In genomic region chr1:145891587-145892485, GRCh38 we compare ENCODE assay signal across 1 cellular context.
A peak's percentile ranks its signal among the peaks of the same experiment; 100 is the strongest.
TF ChIP-seq lines count a peak whose summit lies in the region.

No MANE protein-coding gene starts in this region.

TF ChIP-seq in HEK293, 187 proteins besides CTCF, POLR2A, EP300 and RAD21 (continued from another document and continues in another):
- no peak for TF ChIP-seq TSHZ1 (tag by site-specific recombination; IDR thresholded peaks at IDR 0.05; ENCODE audit: borderline replicate concordance)
- 0 out of 2 replicates have a peak, but pooled peaks have one; percentile 31 for TF ChIP-seq ZBTB48 (tag by site-specific recombination; IDR thresholded peaks at IDR 0.05)
- no peak for TF ChIP-seq HOXD13 (CRISPR knock-in tag; IDR thresholded peaks at IDR 0.05; ENCODE audit: borderline replicate concordance)
- no peak for TF ChIP-seq ZNF37A (tag by site-specific recombination; IDR thresholded peaks at IDR 0.05)
- peak; percentile 96 for TF ChIP-seq ZSCAN30 (tag by site-specific recombination; IDR thresholded peaks at IDR 0.05)
- TF ChIP-seq ZNF184 (tag by site-specific recombination; IDR thresholded peaks at IDR 0.05), result 0 out of 2 replicates have a peak, but pooled peaks have one; percentile 9
- TF ChIP-seq ZNF169 (tag by site-specific recombination; IDR thresholded peaks at IDR 0.05), result no peak
- TF ChIP-seq SP2 (tag by site-specific recombination; IDR thresholded peaks at IDR 0.05), result peak; percentile 61
- no peak for TF ChIP-seq ZNF211 (tag by site-specific recombination; IDR thresholded peaks at IDR 0.05; ENCODE audit: low read depth)
- TF ChIP-seq ZNF561 (tag by site-specific recombination; IDR thresholded peaks at IDR 0.05; ENCODE audit: borderline replicate concordance), result no peak
- TF ChIP-seq ZNF121 (tag by site-specific recombination; IDR thresholded peaks at IDR 0.05), result no peak
- TF ChIP-seq ZNF600 (tag by site-specific recombination; IDR thresholded peaks at IDR 0.05), result peak; percentile 75
- no peak for TF ChIP-seq ZNF202 (tag by site-specific recombination; IDR thresholded peaks at IDR 0.05; ENCODE audit: borderline replicate concordance)
- peak; percentile 73; the same call in 1 of the 2 replicates for TF ChIP-seq ZNF394 (tag by site-specific recombination; IDR thresholded peaks at IDR 0.05; ENCODE audit: borderline replicate concordance)
- TF ChIP-seq KLF1 (tag by site-specific recombination; IDR thresholded peaks at IDR 0.05), result no peak
- no peak for TF ChIP-seq ZNF704 (tag by site-specific recombination; IDR thresholded peaks at IDR 0.05)
- peak; percentile 94 for TF ChIP-seq SCRT1 (tag by site-specific recombination; IDR thresholded peaks at IDR 0.05; ENCODE audit: borderline replicate concordance)
- peak; percentile 96 for TF ChIP-seq ZNF654 (tag by site-specific recombination; IDR thresholded peaks at IDR 0.05; ENCODE audit: low read depth)
- peak; percentile 95 for TF ChIP-seq MZF1 (tag by site-specific recombination; IDR thresholded peaks at IDR 0.05; ENCODE audit: borderline replicate concordance)
- 0 out of 2 replicates have a peak, but pooled peaks have one; percentile 51 for TF ChIP-seq ZFP69B (tag by site-specific recombination; IDR thresholded peaks at IDR 0.05)
- TF ChIP-seq KLF17 (tag by site-specific recombination; IDR thresholded peaks at IDR 0.05), result peak; percentile 89
- peak; percentile 74; the same call in 1 of the 2 replicates for TF ChIP-seq ZNF501 (tag by site-specific recombination; IDR thresholded peaks at IDR 0.05)
- TF ChIP-seq ZNF571 (tag by site-specific recombination; IDR thresholded peaks at IDR 0.05), result no peak
- 0 out of 2 replicates have a peak, but pooled peaks have one; percentile 24 for TF ChIP-seq ZBTB21 (tag by site-specific recombination; IDR thresholded peaks at IDR 0.05)
- peak; percentile 16; the same call in 1 of the 2 replicates for TF ChIP-seq ZBTB44 (tag by site-specific recombination; IDR thresholded peaks at IDR 0.05)
- TF ChIP-seq ZNF354C (tag by site-specific recombination; IDR thresholded peaks at IDR 0.05; ENCODE audit: borderline replicate concordance, low read depth), result no peak
- TF ChIP-seq ZNF558 (tag by site-specific recombination; IDR thresholded peaks at IDR 0.05), result peak; percentile 20
- no peak; the same call in 1 of the 2 replicates for TF ChIP-seq ZNF449 (tag by site-specific recombination; IDR thresholded peaks at IDR 0.05)
- no peak for TF ChIP-seq ZNF548 (tag by site-specific recombination; IDR thresholded peaks at IDR 0.05)
- peak; percentile 65; the same call in 1 of the 2 replicates for TF ChIP-seq KLF8 (tag by site-specific recombination; IDR thresholded peaks at IDR 0.05)
- no peak for TF ChIP-seq ZNF530 (tag by site-specific recombination; IDR thresholded peaks at IDR 0.05; ENCODE audit: low read depth)
- no peak for TF ChIP-seq ZNF112 (tag by site-specific recombination; IDR thresholded peaks at IDR 0.05)
- TF ChIP-seq ELK4 (IDR thresholded peaks at IDR 0.05; ENCODE audit: borderline replicate concordance, low read depth, low read length), result no peak
- TF ChIP-seq ZNF239 (tag by site-specific recombination; IDR thresholded peaks at IDR 0.05), result no peak
- no peak for TF ChIP-seq HOXA7 (CRISPR knock-in tag; IDR thresholded peaks at IDR 0.05; ENCODE audit: borderline replicate concordance)
- no peak; the same call in 1 of the 2 replicates for TF ChIP-seq SP3 (tag by site-specific recombination; IDR thresholded peaks at IDR 0.05)
- TF ChIP-seq ZNF155 (tag by site-specific recombination; IDR thresholded peaks at IDR 0.05), result no peak
- no peak for TF ChIP-seq OVOL3 (tag by site-specific recombination; IDR thresholded peaks at IDR 0.05)
- no peak for TF ChIP-seq ZSCAN18 (tag by site-specific recombination; IDR thresholded peaks at IDR 0.05)
- no peak for TF ChIP-seq ZBTB1 (tag by site-specific recombination; IDR thresholded peaks at IDR 0.05)
- no peak for TF ChIP-seq ZNF837 (tag by site-specific recombination; IDR thresholded peaks at IDR 0.05)
- TF ChIP-seq GLI2 (tag by site-specific recombination; IDR thresholded peaks at IDR 0.05; ENCODE audit: borderline replicate concordance, low read depth), result no peak
- TF ChIP-seq ZNF114 (tag by site-specific recombination; IDR thresholded peaks at IDR 0.05), result no peak
- TF ChIP-seq BCL6B (tag by site-specific recombination; IDR thresholded peaks at IDR 0.05), result no peak
- no peak for TF ChIP-seq ZBTB7A (tag by site-specific recombination; IDR thresholded peaks at IDR 0.05; ENCODE audit: low read depth)
- TF ChIP-seq ZNF76 (tag by site-specific recombination; IDR thresholded peaks at IDR 0.05; ENCODE audit: borderline replicate concordance, low read depth), result no peak
- no peak for TF ChIP-seq ZNF645 (tag by site-specific recombination; IDR thresholded peaks at IDR 0.05)
- no peak for TF ChIP-seq ZNF473 (tag by site-specific recombination; IDR thresholded peaks at IDR 0.05)
- no peak for TF ChIP-seq ZNF132 (tag by site-specific recombination; IDR thresholded peaks at IDR 0.05; ENCODE audit: borderline replicate concordance)
- TF ChIP-seq SP7 (tag by site-specific recombination; IDR thresholded peaks at IDR 0.05), result peak; percentile 84
- TF ChIP-seq ZNF624 (tag by site-specific recombination; IDR thresholded peaks at IDR 0.05), result no peak
- TF ChIP-seq HIC1 (tag by site-specific recombination; IDR thresholded peaks at IDR 0.05), result peak; percentile 87
